In the genomic region with DNA sequence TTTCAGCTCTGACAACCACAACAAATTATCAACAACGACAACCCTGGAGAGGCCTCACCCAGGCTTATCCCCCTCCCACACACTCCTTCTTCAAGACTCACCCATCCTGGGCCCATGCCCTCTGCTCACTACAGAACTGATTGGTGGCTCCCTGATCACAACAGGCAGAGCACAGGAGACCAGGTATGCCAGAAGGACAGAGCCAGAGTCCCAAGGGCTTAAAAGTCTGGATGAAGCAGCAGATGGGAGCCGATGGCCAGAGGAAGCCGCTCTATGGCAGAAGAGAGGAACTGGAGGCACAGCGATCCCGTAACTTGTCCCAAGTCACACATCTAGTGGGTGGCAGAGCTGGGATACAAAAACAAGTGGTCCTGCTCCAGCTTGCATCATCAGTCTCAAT, we compare ENCODE assay signal across 17 cellular contexts. TPM values are rescaled to one million over a fixed set of nuclear protein-coding genes. Genes with fewer than 3 reads are reported as not detected.
"Had no signal": no experiment of that assay in that cellular context is flagged by ENCODE, and none has a peak within 500 bp of the region (broad histone marks: within the 10 kb centered on the region; RNA-seq: fewer than 3 reads in every experiment).

No MANE protein-coding gene starts in this region.

- H3K9me3 ChIP-seq: lower lobe of right lung, neutrophil, right lobe of liver, upper lobe of right lung had no signal

- H3K36me3 ChIP-seq: lower lobe of right lung, neutrophil, right lobe of liver, upper lobe of right lung had no signal

- H3K9me3 Mint-ChIP-seq: activated CD4-positive, alpha-beta memory T cell treated with anti-CD3 and anti-CD28 coated beads, Interleukin-2, amount 10 ng/mL, durations not matched to agents 7 days and 5 days; activated naive CD4-positive, alpha-beta T cell treated with anti-CD3 and anti-CD28 coated beads, Interleukin-2, amount 50 U/mL, for 24 hours; activated T-helper 2 cell treated with anti-CD3 and anti-CD28 coated beads, Interferon-gamma antibody, Interleukin-2, Interleukin-4, amounts not matched to agents 10 μg/mL and 5 μg/mL and 100 μg/mL, durations not matched to agents 14 hours and 24 hours and 36 hours; brain had no signal

- H3K4me3 ChIP-seq: dorsolateral prefrontal cortex, lower lobe of right lung, right lobe of liver, upper lobe of right lung had no signal

- H3K36me3 Mint-ChIP-seq: activated naive CD4-positive, alpha-beta T cell treated with anti-CD3 and anti-CD28 coated beads, Interleukin-2, amount 50 U/mL, for 24 hours; brain; naive thymus-derived CD4-positive, alpha-beta T cell had no signal

- H3K27me3 ChIP-seq: dorsolateral prefrontal cortex, neutrophil, right lobe of liver, upper lobe of right lung had no signal

- H3K27ac Mint-ChIP-seq: activated CD4-positive, alpha-beta memory T cell treated with anti-CD3 and anti-CD28 coated beads, Interleukin-2, amount 10 ng/mL, durations not matched to agents 7 days and 5 days; activated naive CD4-positive, alpha-beta T cell treated with anti-CD3 and anti-CD28 coated beads, Interleukin-2, amount 50 U/mL, for 24 hours; activated T-helper 2 cell treated with anti-CD3 and anti-CD28 coated beads, Interferon-gamma antibody, Interleukin-2, Interleukin-4, amounts not matched to agents 10 μg/mL and 5 μg/mL and 100 μg/mL, durations not matched to agents 14 hours and 24 hours and 36 hours; brain; naive thymus-derived CD4-positive, alpha-beta T cell; progenitor cell of endocrine pancreas had no signal

- H3K27ac ChIP-seq: dorsolateral prefrontal cortex, lower lobe of right lung, neutrophil, right lobe of liver, upper lobe of right lung had no signal

- H3K4me1 Mint-ChIP-seq: activated naive CD4-positive, alpha-beta T cell treated with anti-CD3 and anti-CD28 coated beads, Interleukin-2, amount 50 U/mL, for 24 hours; brain had no signal

- H3K4me3 Mint-ChIP-seq: activated CD4-positive, alpha-beta memory T cell treated with anti-CD3 and anti-CD28 coated beads, Interleukin-2, amount 10 ng/mL, durations not matched to agents 7 days and 5 days; activated naive CD4-positive, alpha-beta T cell treated with anti-CD3 and anti-CD28 coated beads, Interleukin-2, amount 50 U/mL, for 24 hours; brain; naive thymus-derived CD4-positive, alpha-beta T cell had no signal

- H3K4me1 ChIP-seq: lower lobe of right lung, right lobe of liver, upper lobe of right lung had no signal

- H3K27me3 Mint-ChIP-seq: activated naive CD4-positive, alpha-beta T cell treated with anti-CD3 and anti-CD28 coated beads, Interleukin-2, amount 50 U/mL, for 24 hours; naive thymus-derived CD4-positive, alpha-beta T cell had no signal

- ATAC-seq: esophagus mucosa; lower lobe of right lung; naive thymus-derived CD4-positive, alpha-beta T cell; right lobe of liver; upper lobe of right lung had no signal

- DNase-seq: activated CD4-positive, alpha-beta memory T cell treated with anti-CD3 and anti-CD28 coated beads, Interleukin-2, amount 10 ng/mL, durations not matched to agents 7 days and 5 days; cerebellar nuclear complex; hypothalamus; lower lobe of right lung; stimulated activated CD4-positive, alpha-beta T cell treated with anti-CD3 and anti-CD28 coated beads, Interleukin-2, amount 100 ng/mL, for 24 hours; stimulated activated naive CD4-positive, alpha-beta T cell; T-helper 9 cell; upper lobe of right lung had no signal

RNA-seq across cellular contexts. Expression of gene ITGA11, which starts 20.7 kb away (rescaled TPM):
- total RNA-seq: progenitor cell of endocrine pancreas had no signal
